In genomic region chrX:48002929-48003328, GRCh38 we compare ENCODE assay signal across 8 cellular contexts. TPM values are rescaled to one million over a fixed set of nuclear protein-coding genes. Genes with fewer than 3 reads are reported as not detected.
A peak's percentile ranks its signal among the peaks of the same experiment; 100 is the strongest.
DNase-seq lines count a peak whose midpoint lies in the region; ATAC-seq, FAIRE-seq and TF ChIP-seq lines count a peak whose summit lies in the region.

No MANE protein-coding gene starts in this region.

- peaks cover 24% of the 10 kb centered on the region for H3K4me1 ChIP-seq in left ventricle myocardium inferior
- H3K4me1 ChIP-seq in GM12878 (ENCODE audit: control insufficient read depth, insufficient read depth, low read length), result no peaks in the 10 kb centered on the region
- peaks cover 8% of the 10 kb centered on the region for H3K4me1 ChIP-seq in mononuclear cell (ENCODE audit: insufficient read depth, low read length)

- H3K79me2 ChIP-seq in GM12878 (ENCODE audit: control insufficient read depth, insufficient read depth, low read length), result peaks cover 15% of the 10 kb centered on the region

- H3K4me3 ChIP-seq in left ventricle myocardium inferior (peak overlapping the region; percentile 72), GM12878 (peak overlapping the region; percentile 1; the same call in 1 of the 2 replicates), mononuclear cell (ENCODE audit: low read length) (peak overlapping the region; percentile 66)

- H3K9me3 ChIP-seq in left ventricle myocardium inferior (replicated peaks) (no peaks in the 10 kb centered on the region), GM12878 (replicated peaks; ENCODE audit: control insufficient read depth, insufficient read depth, low read length) (peaks cover 1% of the 10 kb centered on the region; the same call in 1 of the 3 replicates), mononuclear cell (ENCODE audit: low read depth, low read length) (no peaks in the 10 kb centered on the region)

- peak overlapping the region; percentile 83 for H3K27ac ChIP-seq in left ventricle myocardium inferior (replicated peaks)
- no peak overlapping the region; the same call in 1 of the 2 replicates for H3K27ac ChIP-seq in GM12878 (ENCODE audit: control insufficient read depth, insufficient read depth)

- RAD21 ChIA-PET in GM12878 (lab: Charles Lee; ENCODE audit: unreplicated experiment), result no interaction called here

- TF ChIP-seq CTCF in left ventricle myocardium inferior (IDR thresholded peaks at IDR 0.05; ENCODE audit: borderline replicate concordance), result no peak
- TF ChIP-seq CTCF in GM12878 (IDR thresholded peaks at IDR 0.05 in 2 of 3, conservative IDR thresholded peaks at IDR 0.05 in 1 of 3; ENCODE audit: control insufficient read depth in 2 of 3, extremely low read depth in 1 of 3, insufficient read depth in 1 of 3, low read depth in 3 of 3, low read length in 3 of 3), result no peak

- CTCF ChIA-PET in GM12878 (lab: Yijun Ruan, JAX), result no interaction called here

- no peak for FAIRE-seq in GM12878 (lab: Jason Lieb, UNC)

- no peak for ATAC-seq in left ventricle myocardium superior
- ATAC-seq in GM12878, result no peak
- no peak for ATAC-seq in HG02763 (IDR thresholded peaks at IDR 0.05; ENCODE audit: unreplicated experiment)
- ATAC-seq in HG03039 (IDR thresholded peaks at IDR 0.05; ENCODE audit: unreplicated experiment), result no peak

- H3K27me3 ChIP-seq in left ventricle myocardium inferior (ENCODE audit: low read depth), result no peaks in the 10 kb centered on the region
- no peaks in the 10 kb centered on the region for H3K27me3 ChIP-seq in GM12878 (replicated peaks in 1 of 2; ENCODE audit: control insufficient read depth in 2 of 2, insufficient read depth in 2 of 2, low read length in 1 of 2)
- H3K27me3 ChIP-seq in mononuclear cell (ENCODE audit: insufficient read depth, low read length), result no peaks in the 10 kb centered on the region

- H2AFZ ChIP-seq in GM12878 (ENCODE audit: control insufficient read depth, low read depth, low read length), result no peak overlapping the region

- no TSS peak for BruUV-seq in GM12878 (replicated peaks; lab: Mats Ljungman, UMichigan)

- no peak for TF ChIP-seq POLR2A in GM12878 (IDR thresholded peaks at IDR 0.05; ENCODE audit: low read depth, low read length)

- peak overlapping the region; percentile 60; the same call in 1 of the 2 replicates for H3K4me2 ChIP-seq in GM12878 (ENCODE audit: control insufficient read depth, insufficient read depth)

- SMC1A ChIA-PET in GM12878 (lab: Charles Lee; ENCODE audit: uncharacterized antibody, unreplicated experiment), result no interaction called here

- H3K36me3 ChIP-seq in left ventricle myocardium inferior (no peaks in the 10 kb centered on the region), GM12878 (ENCODE audit: control insufficient read depth in 2 of 2, insufficient read depth in 2 of 2, low read length in 1 of 2) (no peaks in the 10 kb centered on the region)

- in situ Hi-C loops in GM12878 (cut with MboI), result no loop called here

- DNase-seq in left ventricle myocardium inferior (no peak), left ventricle myocardium superior (no peak), GM12878 (ENCODE audit: low read depth, low spot score) (no peak), NCI-H345 (lab: John Stamatoyannopoulos, UW) (no peak)
- DNase-seq in stimulated activated CD4-positive, alpha-beta T cell treated with anti-CD3 and anti-CD28 coated beads, Interleukin-4, amount 100 ng/mL, for 24 hours, result no peak

- intact Hi-C loops in left ventricle myocardium inferior (cut with micrococcal nuclease) (no loop called here), left ventricle myocardium superior (cut with micrococcal nuclease) (no loop called here), GM12878 (cut with micrococcal nuclease; ENCODE audit: unreplicated experiment) (no loop called here)

- peak overlapping the region; percentile 82; the same call in 1 of the 2 replicates for H3K9ac ChIP-seq in GM12878 (ENCODE audit: control insufficient read depth, insufficient read depth, low read length)

- POLR2A ChIA-PET in GM12878 (lab: Charles Lee), result no interaction called here

- no peak for TF ChIP-seq RAD21 in GM12878 (IDR thresholded peaks at IDR 0.05; ENCODE audit: insufficient read depth, low read depth, low read length)

- H4K20me1 ChIP-seq in GM12878 (ENCODE audit: control insufficient read depth, insufficient read depth), result no peaks in the 10 kb centered on the region

- WGBS in GM12878 (ENCODE audit: insufficient coverage, insufficient replicate concordance, low lambda C conversion rate, missing lambda C conversion rate), result 8% methylated on average over 7 of the region's 7 CpGs

- TF ChIP-seq EP300 in GM12878 (IDR thresholded peaks at IDR 0.05; ENCODE audit: borderline replicate concordance in 1 of 2, control insufficient read depth in 1 of 2, low read depth in 2 of 2, low read length in 2 of 2), result no peak

TF ChIP-seq in GM12878, 131 proteins besides CTCF, POLR2A, EP300 and RAD21 (continues in another document):
- TF ChIP-seq NR2C1 (IDR thresholded peaks at IDR 0.05) (no peak), E2F8 (IDR thresholded peaks at IDR 0.05; ENCODE audit: low read depth, partially characterized antibody) (no peak), RELA (IDR thresholded peaks at IDR 0.05; ENCODE audit: borderline replicate concordance, partially characterized antibody) (no peak), SUPT20H (IDR thresholded peaks at IDR 0.05; ENCODE audit: borderline replicate concordance, control insufficient read depth, low read depth, low read length) (no peak), CHD2 (IDR thresholded peaks at IDR 0.05; ENCODE audit: borderline replicate concordance, low read depth, low read length) (no peak), RBBP5 (conservative IDR thresholded peaks at IDR 0.05) (no peak)

RNA-seq across cellular contexts. Expression of gene ZNF182, which starts 0.9 kb away (rescaled TPM):
- total RNA-seq in left ventricle myocardium inferior (3.2 TPM), left ventricle myocardium superior (3.4 TPM), GM12878 (2014; rRNA removed) (3.0 and 3.2 TPM in 2 replicates), GM12878 (2014; rRNA removed; fragmentation: Illumina TruSeq; extraction: Trizol) (7.0 and 7.1 TPM in 2 replicates), GM12878 (2021) (4.7 and 4.8 TPM in 2 replicates), mononuclear cell (4.6 TPM)
- 15.3 TPM in 2 replicates for total RNA-seq in GM12878 (2013; cell fraction: nucleolus; rRNA removed)
- 2.6 TPM for polyA plus RNA-seq in GM12878 (2011; ENCODE audit: low read depth)
- polyA plus RNA-seq in GM12878 (2011; rRNA removed) (6.7 and 10.1 TPM in 2 replicates), GM12878 (2014; fragmentation: Illumina TruSeq; extraction: Trizol) (7.0 and 8.4 TPM in 2 replicates), GM12878 (2014; fragmentation: Nextera tagmentation; extraction: Ambion mirVana) (1 to 10 TPM in 1 of 2 experiments, under 1 TPM in 1; 0.85 to 2.3 TPM), GM12878 (2014; rRNA removed) (4.7 and 5.0 TPM in 2 replicates), GM12878 (2016; fragmentation: Nextera tagmentation; extraction: Ambion mirVana) (1 to 10 TPM; 5.9 to 6.0 TPM)
- polyA plus RNA-seq in GM12878 (2011; cell fraction: cytosol; rRNA removed), result 2.2 and 2.7 TPM in 2 replicates
- polyA plus RNA-seq in GM12878 (2011; cell fraction: nucleus; rRNA removed), result 6.6 and 7.1 TPM in 2 replicates
- 4.4 and 4.9 TPM in 2 replicates for polyA plus RNA-seq in GM12878 (2012)
- polyA minus RNA-seq in GM12878 (2011; rRNA and poly(A)+ RNA removed), result 2.6 and 3.7 TPM in 2 replicates
- polyA minus RNA-seq in GM12878 (2011; cell fraction: cytosol; rRNA and poly(A)+ RNA removed), result 2.1 and 2.6 TPM in 2 replicates
- 1.9 and 2.2 TPM in 2 replicates for polyA minus RNA-seq in GM12878 (2011; cell fraction: nucleus; rRNA and poly(A)+ RNA removed)

RNA-seq across cellular contexts. Expression of gene SPACA5, which starts 3.9 kb away (rescaled TPM):
- not detected for total RNA-seq in left ventricle myocardium inferior
- total RNA-seq in left ventricle myocardium superior, result not detected
- total RNA-seq in GM12878 (2013; cell fraction: nucleolus; rRNA removed), result not detected in 2 replicates
- 0.23 TPM in 1 of 2 replicates, not detected in the other for total RNA-seq in GM12878 (2014; rRNA removed)
- total RNA-seq in GM12878 (2014; rRNA removed; fragmentation: Illumina TruSeq; extraction: Trizol), result 0.27 TPM in 1 of 2 replicates, not detected in the other
- total RNA-seq in GM12878 (2021), result not detected in 2 replicates
- not detected for polyA plus RNA-seq in GM12878 (2011; ENCODE audit: low read depth)
- not detected in 2 replicates for polyA plus RNA-seq in GM12878 (2011; rRNA removed)
- not detected in 2 replicates for polyA plus RNA-seq in GM12878 (2011; cell fraction: cytosol; rRNA removed)
- not detected in 2 replicates for polyA plus RNA-seq in GM12878 (2011; cell fraction: nucleus; rRNA removed)
- not detected in 2 replicates for polyA plus RNA-seq in GM12878 (2012)
- not detected in 2 replicates for polyA plus RNA-seq in GM12878 (2014; fragmentation: Illumina TruSeq; extraction: Trizol)
- polyA plus RNA-seq in GM12878 (2014; fragmentation: Nextera tagmentation; extraction: Ambion mirVana), result under 1 TPM; 0.18 to 0.97 TPM
- not detected in 2 replicates for polyA plus RNA-seq in GM12878 (2014; rRNA removed)
- polyA plus RNA-seq in GM12878 (2016; fragmentation: Nextera tagmentation; extraction: Ambion mirVana), result under 1 TPM; 0.24 to 0.42 TPM
- not detected in 2 replicates for polyA minus RNA-seq in GM12878 (2011; rRNA and poly(A)+ RNA removed)
- not detected in 2 replicates for polyA minus RNA-seq in GM12878 (2011; cell fraction: cytosol; rRNA and poly(A)+ RNA removed)
- not detected in 2 replicates for polyA minus RNA-seq in GM12878 (2011; cell fraction: nucleus; rRNA and poly(A)+ RNA removed)
- total RNA-seq in mononuclear cell, result not detected

Comparison
In these comparisons a context has a peak if more than half of its experiments do, and no peak if none do; other contexts are left out.
1. H3K4me3 ChIP-seq: peak in every context shown above with its lines; median percentile 72 in left ventricle myocardium inferior; 66 in mononuclear cell; 1 in GM12878.